Comparison of ENCODE assay signal across 11 cellular contexts in the genomic region with DNA sequence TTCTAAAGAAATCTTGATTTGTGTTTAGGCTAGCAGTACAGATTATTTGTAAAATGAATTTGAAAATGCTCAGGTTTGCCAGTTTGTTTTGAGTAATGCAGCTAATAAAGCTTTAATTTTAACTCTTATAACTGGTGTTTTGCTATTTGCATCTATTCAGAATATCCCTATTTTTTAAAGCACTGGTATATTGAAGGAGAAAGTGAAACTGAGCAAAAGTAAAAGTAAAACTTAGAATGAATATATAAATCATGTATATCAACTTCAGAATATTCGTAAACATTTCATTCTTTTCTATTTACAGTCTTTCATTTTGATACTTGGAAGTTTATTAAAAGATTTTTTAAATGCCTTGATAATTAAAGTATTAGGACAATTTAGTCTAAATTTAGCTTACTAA. TPM values are rescaled to one million over a fixed set of nuclear protein-coding genes. Genes with fewer than 3 reads are reported as not detected.
DNase-seq lines count a peak whose midpoint lies in the region; ATAC-seq and TF ChIP-seq lines count a peak whose summit lies in the region.
"Had no signal": no experiment of that assay in that cellular context is flagged by ENCODE, and none has a peak within 500 bp of the region (broad histone marks: within the 10 kb centered on the region; RNA-seq: fewer than 3 reads in every experiment).

No MANE protein-coding gene starts in this region.

- H3K4me1 ChIP-seq in OCI-LY7 (ENCODE audit: insufficient read depth, low read length, poor library complexity, severe bottlenecking) = peaks cover 80% of the 10 kb centered on the region

- TF ChIP-seq CTCF in OCI-LY7 (conservative IDR thresholded peaks at IDR 0.05; ENCODE audit: low read length) (no peak), fibroblast of villous mesenchyme (IDR thresholded peaks at IDR 0.05; ENCODE audit: insufficient read depth, low read depth, low read length) (no peak), lower leg skin (IDR thresholded peaks at IDR 0.05) (no peak)

- no TSS peak for BruUV-seq in OCI-LY7 (replicated peaks; lab: Mats Ljungman, UMichigan)

- H3K4me2 ChIP-seq in OCI-LY7 (ENCODE audit: low read length) = peak overlapping the region; percentile 49

- ATAC-seq in stimulated activated effector memory CD8-positive, alpha-beta T cell treated with anti-CD3 and anti-CD28 coated beads, Interleukin-12 subunit alpha, Interleukin-12 subunit beta, amount 100 ng/mL, for 72 hours = no peak

- H2AFZ ChIP-seq in OCI-LY7 (ENCODE audit: low read length) = no peak overlapping the region

- intact Hi-C loops in OCI-LY7 (cut with micrococcal nuclease; ENCODE audit: unreplicated experiment) (no loop called here), lower leg skin (cut with DNase I; ENCODE audit: low total_unique reads) (no loop called here)

- WGBS in lower leg skin, 2 donors = 73 to 74% methylated on average over 1 of the region's 1 CpG

- DNase-seq in activated T-cell treated with anti-CD3 and anti-CD28 coated beads, Interleukin-2, amount 50 U/mL, for 24 hours = no peak
- no peak for DNase-seq in activated T-cell treated with anti-CD3 and anti-CD28 coated beads, Interleukin-2, amount 50 U/mL, for 1 hour
- DNase-seq in OCI-LY7 (ENCODE audit: low spot score) (no peak), fibroblast of villous mesenchyme (ENCODE audit: low read depth) (peak; percentile 31), lower leg skin (ENCODE audit: low spot score in 2 of 2) (no peak), NCI-H2107 treated with DMSO at 0.1 percent for 48 hours (lab: John Stamatoyannopoulos, UW; ENCODE audit: unreplicated experiment) (no peak), H7 (no peak)
- DNase-seq in stimulated activated effector memory CD8-positive, alpha-beta T cell treated with anti-CD3 and anti-CD28 coated beads, Interleukin-12 subunit alpha, Interleukin-12 subunit beta, amount 100 ng/mL, for 72 hours (ENCODE audit: low spot score in 2 of 2) = no peak
- DNase-seq: NCI-H1092 treated with DMSO at 0.1 percent for 48 hours, NCI-H69, nucleus accumbens had no signal

- CTCF ChIA-PET in OCI-LY7 (lab: Charles Lee; ENCODE audit: unreplicated experiment) = interaction anchor here (1.7 kb wide), 1 partner anchor 10 kb away, joined by 4 read pairs; no protein-coding TSS in a partner anchor

- no peak for TF ChIP-seq POLR2A in lower leg skin (IDR thresholded peaks at IDR 0.05)

- H4K20me1 ChIP-seq in OCI-LY7 (ENCODE audit: insufficient read depth, low read length) = peaks cover 50% of the 10 kb centered on the region; the same call in 1 of the 2 replicates

- H3K4me3 Mint-ChIP-seq in activated T-cell treated with anti-CD3 and anti-CD28 coated beads, Interleukin-2, amount 50 U/mL, for 24 hours = peak overlapping the region; percentile 41
- peak overlapping the region; percentile 53 for H3K4me3 Mint-ChIP-seq in stimulated activated effector memory CD8-positive, alpha-beta T cell treated with anti-CD3 and anti-CD28 coated beads, Interleukin-12 subunit alpha, Interleukin-12 subunit beta, amount 100 ng/mL, for 72 hours

- H3K36me3 Mint-ChIP-seq in activated T-cell treated with anti-CD3 and anti-CD28 coated beads, Interleukin-2, amount 50 U/mL, for 24 hours (ENCODE audit: low read depth) = peaks cover 35% of the 10 kb centered on the region
- H3K36me3 Mint-ChIP-seq in stimulated activated effector memory CD8-positive, alpha-beta T cell treated with anti-CD3 and anti-CD28 coated beads, Interleukin-12 subunit alpha, Interleukin-12 subunit beta, amount 100 ng/mL, for 72 hours = no peaks in the 10 kb centered on the region

- H3K9me3 Mint-ChIP-seq in activated T-cell treated with anti-CD3 and anti-CD28 coated beads, Interleukin-2, amount 50 U/mL, for 24 hours = no peaks in the 10 kb centered on the region
- H3K9me3 Mint-ChIP-seq in stimulated activated effector memory CD8-positive, alpha-beta T cell treated with anti-CD3 and anti-CD28 coated beads, Interleukin-12 subunit alpha, Interleukin-12 subunit beta, amount 100 ng/mL, for 72 hours = no peaks in the 10 kb centered on the region

- peaks cover 70% of the 10 kb centered on the region for H3K4me1 Mint-ChIP-seq in activated T-cell treated with anti-CD3 and anti-CD28 coated beads, Interleukin-2, amount 50 U/mL, for 24 hours (ENCODE audit: low read depth)
- H3K4me1 Mint-ChIP-seq in stimulated activated effector memory CD8-positive, alpha-beta T cell treated with anti-CD3 and anti-CD28 coated beads, Interleukin-12 subunit alpha, Interleukin-12 subunit beta, amount 100 ng/mL, for 72 hours = peaks cover 53% of the 10 kb centered on the region

- POLR2A ChIA-PET in OCI-LY7 (lab: Charles Lee) = interaction anchor here (0.6 to 7.1 kb wide), 8 partner anchors 9 to 56 kb away, joined by 3 to 45 read pairs (median 6); no protein-coding TSS in a partner anchor

- no peak overlapping the region for H3K27ac ChIP-seq in OCI-LY7 (ENCODE audit: low read depth, low read length, poor library complexity, severe bottlenecking)

- no peak overlapping the region for H3K27ac Mint-ChIP-seq in activated T-cell treated with anti-CD3 and anti-CD28 coated beads, Interleukin-2, amount 50 U/mL, for 24 hours
- peak overlapping the region; percentile 15 for H3K27ac Mint-ChIP-seq in stimulated activated effector memory CD8-positive, alpha-beta T cell treated with anti-CD3 and anti-CD28 coated beads, Interleukin-12 subunit alpha, Interleukin-12 subunit beta, amount 100 ng/mL, for 72 hours

- no peaks in the 10 kb centered on the region for H3K9me3 ChIP-seq in OCI-LY7 (ENCODE audit: low read length)

- H3K79me2 ChIP-seq in OCI-LY7 (ENCODE audit: insufficient read depth, low read depth, low read length) = peaks cover 98% of the 10 kb centered on the region

- no peaks in the 10 kb centered on the region for H3K27me3 Mint-ChIP-seq in activated T-cell treated with anti-CD3 and anti-CD28 coated beads, Interleukin-2, amount 50 U/mL, for 24 hours

- H3K36me3 ChIP-seq in OCI-LY7 (ENCODE audit: insufficient read depth, low read length) (peaks cover 57% of the 10 kb centered on the region), H7 (replicated peaks; ENCODE audit: control insufficient read depth, insufficient read depth, low read length) (no peaks in the 10 kb centered on the region)

- no peaks in the 10 kb centered on the region for H3K9me2 ChIP-seq in OCI-LY7 (ENCODE audit: insufficient read depth, low read length)

- H3K27me3 ChIP-seq in H7 (ENCODE audit: control insufficient read depth, insufficient read depth, low read length) = no peaks in the 10 kb centered on the region

- H3K4me3 ChIP-seq in OCI-LY7 (ENCODE audit: low read depth, low read length, poor library complexity, severe bottlenecking) (no peak overlapping the region), fibroblast of villous mesenchyme (ENCODE audit: low read depth, low read length) (peak overlapping the region; percentile 43), lower leg skin (ENCODE audit: low read depth, poor library complexity, severe bottlenecking) (no peak overlapping the region), H7 (ENCODE audit: insufficient read depth, low read depth, low read length) (no peak overlapping the region)

RNA-seq across cellular contexts. Expression of a gene that starts 26.2 kb away (rescaled TPM):
- 103 and 113 TPM in 2 replicates for total RNA-seq in OCI-LY7 (2014; rRNA removed; shearing (Covaris generic))
- total RNA-seq in OCI-LY7 (2022) (116 and 127 TPM in 2 replicates), fibroblast of villous mesenchyme (86.3 and 122 TPM in 2 replicates), lower leg skin (10 to 100 TPM; 27.0 to 50.5 (median 35.4) TPM)
- total RNA-seq in H7 (2014; rRNA removed; shearing (Covaris generic)) = 44.5 and 56.8 TPM in 2 replicates

RNA-seq across cellular contexts. Expression of a gene that starts 44.5 kb away (rescaled TPM):
- total RNA-seq in OCI-LY7 (2014; rRNA removed; shearing (Covaris generic)) = 23.2 and 25.6 TPM in 2 replicates
- 90.4 and 108 TPM in 2 replicates for total RNA-seq in OCI-LY7 (2022)
- 9.1 and 15.1 TPM in 2 replicates for total RNA-seq in fibroblast of villous mesenchyme
- total RNA-seq in lower leg skin = 10 to 100 TPM in 3 of 4 donors, 1 to 10 TPM in 1; 9.9 to 28.5 (median 18.4) TPM
- total RNA-seq in H7 (2014; rRNA removed; shearing (Covaris generic)) = 21.8 and 22.3 TPM in 2 replicates
